ENCODE assay signal across 2 cellular contexts in genomic region chr1:193701729-193702128, GRCh38.
TF ChIP-seq lines count a peak whose summit lies in the region.

No MANE protein-coding gene starts in this region.

TF ChIP-seq in SK-N-SH, 30 proteins besides CTCF, POLR2A, EP300 and RAD21:
- TF ChIP-seq IRF3 (IDR thresholded peaks at IDR 0.05; ENCODE audit: low read depth, low read length) (no peak), POLR2AphosphoS5 (IDR thresholded peaks at IDR 0.05; ENCODE audit: low read depth, low read length) (no peak), TCF12 (IDR thresholded peaks at IDR 0.05) (no peak), NFIC (IDR thresholded peaks at IDR 0.05; ENCODE audit: borderline replicate concordance) (no peak), MXI1 (IDR thresholded peaks at IDR 0.05; ENCODE audit: low read depth, low read length) (no peak), RCOR1 (IDR thresholded peaks at IDR 0.05; ENCODE audit: low read length) (no peak), GABPA (IDR thresholded peaks at IDR 0.05; ENCODE audit: low read depth) (no peak), EZH2phosphoT487 (IDR thresholded peaks at IDR 0.05; ENCODE audit: borderline replicate concordance, low read depth) (no peak), JUND (IDR thresholded peaks at IDR 0.05) (no peak), RXRA (IDR thresholded peaks at IDR 0.05; ENCODE audit: borderline replicate concordance, low read depth) (no peak), FOXJ3 (CRISPR knock-in tag; IDR thresholded peaks at IDR 0.05) (no peak)

TF ChIP-seq in SK-N-SH treated with all-trans-retinoic acid at 6 μM for 48 hours, 23 proteins besides CTCF, POLR2A, EP300 and RAD21 (continued from another document):
- no peak for TF ChIP-seq TOX (CRISPR knock-in tag; IDR thresholded peaks at IDR 0.05; ENCODE audit: borderline replicate concordance)
- TF ChIP-seq RARB (CRISPR knock-in tag; IDR thresholded peaks at IDR 0.05) = no peak
- no peak for TF ChIP-seq PATZ1 (CRISPR knock-in tag; IDR thresholded peaks at IDR 0.05; ENCODE audit: borderline replicate concordance)
- no peak for TF ChIP-seq CSRNP3 (CRISPR knock-in tag; IDR thresholded peaks at IDR 0.05)
- no peak for TF ChIP-seq ZNF8 (CRISPR knock-in tag; IDR thresholded peaks at IDR 0.05)
- TF ChIP-seq ARNTL (CRISPR knock-in tag; IDR thresholded peaks at IDR 0.05; ENCODE audit: borderline replicate concordance, low read depth) = no peak
- TF ChIP-seq ZFP3 (CRISPR knock-in tag; IDR thresholded peaks at IDR 0.05) = no peak
- no peak for TF ChIP-seq TSHZ2 (CRISPR knock-in tag; IDR thresholded peaks at IDR 0.05)
- no peak for TF ChIP-seq CSDC2 (CRISPR knock-in tag; IDR thresholded peaks at IDR 0.05)
- no peak for TF ChIP-seq ZC3H10 (CRISPR knock-in tag; IDR thresholded peaks at IDR 0.05)
- TF ChIP-seq GLIS3 (CRISPR knock-in tag; IDR thresholded peaks at IDR 0.05) = no peak
- no peak for TF ChIP-seq ISL1 (CRISPR knock-in tag; IDR thresholded peaks at IDR 0.05)
- TF ChIP-seq TCF4 (CRISPR knock-in tag; IDR thresholded peaks at IDR 0.05; ENCODE audit: borderline replicate concordance) = no peak
- no peak for TF ChIP-seq BACH2 (CRISPR knock-in tag; IDR thresholded peaks at IDR 0.05; ENCODE audit: borderline replicate concordance)
